In genomic region chr20:31713312-31714049, GRCh38 we compare ENCODE assay signal across 7 cellular contexts. TPM values are rescaled to one million over a fixed set of nuclear protein-coding genes. Genes with fewer than 3 reads are reported as not detected.
A peak's percentile ranks its signal among the peaks of the same experiment; 100 is the strongest.
DNase-seq lines count a peak whose midpoint lies in the region; TF ChIP-seq lines count a peak whose summit lies in the region.

No MANE protein-coding gene starts in this region.

- H3K4me3 ChIP-seq in HUES64 (ENCODE audit: low read length) (peak overlapping the region; percentile 21; the same call in 1 of the 2 replicates), astrocyte of the cerebellum (ENCODE audit: low read depth, low read length) (peak overlapping the region; percentile 22), iPS-20b (ENCODE audit: low read length) (peak overlapping the region; percentile 50; the same call in 1 of the 2 replicates)

- H3K9me3 ChIP-seq in HUES64 (ENCODE audit: insufficient read depth, low read depth, low read length) (no peaks in the 10 kb centered on the region), iPS-20b (ENCODE audit: insufficient read depth, low read depth, low read length) (no peaks in the 10 kb centered on the region)

- no peaks in the 10 kb centered on the region for H3K27me3 ChIP-seq in HUES64 (ENCODE audit: insufficient read depth, low read length)
- H3K27me3 ChIP-seq in iPS-20b (ENCODE audit: insufficient read depth, low read length), result no peaks in the 10 kb centered on the region

- 61% methylated on average over 8 of the region's 8 CpGs for WGBS in HUES64

- peak overlapping the region; percentile 81 for H3K27ac ChIP-seq in HUES64 (ENCODE audit: low read depth, low read length)
- peak overlapping the region; percentile 68 for H3K27ac ChIP-seq in iPS-20b (ENCODE audit: low read length)

- peaks cover 44% of the 10 kb centered on the region for H3K36me3 ChIP-seq in HUES64 (ENCODE audit: insufficient read depth, low read length)
- H3K36me3 ChIP-seq in iPS-20b (ENCODE audit: insufficient read depth, low read depth, low read length), result peaks cover 67% of the 10 kb centered on the region

- no peak for TF ChIP-seq CTCF in astrocyte of the cerebellum (IDR thresholded peaks at IDR 0.05; ENCODE audit: low read depth, low read length, missing control alignments)

- H3K9ac ChIP-seq in HUES64 (ENCODE audit: low read depth, low read length) (peak overlapping the region; percentile 55), iPS-20b (ENCODE audit: low read depth, low read length) (peak overlapping the region; percentile 12; the same call in 1 of the 2 replicates)

- in situ Hi-C loops in astrocyte of the cerebellum (cut with HindIII; ENCODE audit: low sequenced_read_pairs), result no loop called here

- DNase-seq in astrocyte of the cerebellum (ENCODE audit: low read depth), result peak; percentile 75
- peak; percentile 52 for DNase-seq in smooth muscle cell of the brain vasculature (ENCODE audit: low read depth, low spot score)
- no peak for DNase-seq in cerebellar nuclear complex (lab: John Stamatoyannopoulos, UW)
- no peak for DNase-seq in activated effector memory CD4-positive, alpha-beta T cell treated with anti-CD3 and anti-CD28 coated beads, Interleukin-2, amount 50 U/mL, for 16 hours
- no peak for DNase-seq in NCI-H524 treated with DMSO at 0.1 percent for 48 hours (lab: John Stamatoyannopoulos, UW)

- H3K4me1 ChIP-seq in HUES64 (ENCODE audit: insufficient read depth, low read length), result peaks cover 60% of the 10 kb centered on the region
- peaks cover 54% of the 10 kb centered on the region for H3K4me1 ChIP-seq in iPS-20b (ENCODE audit: insufficient read depth, low read length)

RNA-seq across cellular contexts. Expression of gene BCL2L1, which starts 9.2 kb away (rescaled TPM):
- 48.8 TPM for polyA plus RNA-seq in HUES64 (2013, experiment 1 of 2)
- 44.5 TPM for polyA plus RNA-seq in HUES64 (2013, experiment 2 of 2)

RNA-seq across cellular contexts. Expression of gene TPX2, which starts 25.6 kb away (rescaled TPM):
- polyA plus RNA-seq in HUES64 (2013, experiment 1 of 2), result 86.2 TPM
- polyA plus RNA-seq in HUES64 (2013, experiment 2 of 2), result 101 TPM

Comparison
In these comparisons a context has a peak if more than half of its experiments do, and no peak if none do; other contexts are left out.
1. DNase-seq: peak in astrocyte of the cerebellum (single experiment) and smooth muscle cell of the brain vasculature (single experiment); none in cerebellar nuclear complex (0 of 2), activated effector memory CD4-positive, alpha-beta T cell treated with anti-CD3 and anti-CD28 coated beads, Interleukin-2, amount 50 U/mL, for 16 hours (single experiment) and NCI-H524 treated with DMSO at 0.1 percent for 48 hours (single experiment).
2. Peak in every context shown above with its lines, with median percentiles within 50 percentile points of each other: H3K4me3 ChIP-seq.